ENCODE assay signal across 13 cellular contexts in genomic region chr6:72464791-72465691, GRCh38.
A peak's percentile ranks its signal among the peaks of the same experiment; 100 is the strongest.
DNase-seq lines count a peak whose midpoint lies in the region; ATAC-seq and TF ChIP-seq lines count a peak whose summit lies in the region.
"Had no signal": no experiment of that assay in that cellular context is flagged by ENCODE, and none has a peak within 500 bp of the region (broad histone marks: within the 10 kb centered on the region; RNA-seq: fewer than 3 reads in every experiment).

No MANE protein-coding gene starts in this region.

- H3K27ac Mint-ChIP-seq in endodermal cell: no peak overlapping the region
- H3K27ac Mint-ChIP-seq: CD4-positive, CD25-positive, alpha-beta regulatory T cell; natural killer cell treated with Interleukin-12 subunit alpha and Interleukin-12 subunit beta and Interleukin-15 and Interleukin-18, amount 100 ng/mL, for 72 hours had no signal

- no peak for ATAC-seq in GM21825 (IDR thresholded peaks at IDR 0.05; ENCODE audit: unreplicated experiment)
- ATAC-seq: natural killer cell treated with Interleukin-12 subunit alpha and Interleukin-12 subunit beta and Interleukin-15 and Interleukin-18, amount 100 ng/mL, for 72 hours had no signal

- TF ChIP-seq CTCF in endodermal cell (conservative IDR thresholded peaks at IDR 0.05): no peak
- TF ChIP-seq CTCF in GM10248 (IDR thresholded peaks at IDR 0.05; ENCODE audit: control extremely low read depth, extremely low read depth, low read depth, missing control alignments): no peak

- DNase-seq in DMS53 treated with DMSO at 0.1 percent for 48 hours (lab: John Stamatoyannopoulos, UW; ENCODE audit: unreplicated experiment): peak; percentile 6
- DNase-seq in NCI-H446 treated with DMSO at 0.1 percent for 48 hours (lab: John Stamatoyannopoulos, UW): peak; percentile 7
- DNase-seq in endodermal cell: peak; percentile 59
- peak; percentile 61 for DNase-seq in myocyte (ENCODE audit: low read depth)
- DNase-seq in GDM1 (lab: John Stamatoyannopoulos, UW): no peak
- DNase-seq in Karpas-422: no peak
- DNase-seq in GM10248 (ENCODE audit: extremely low spot score): no peak
- DNase-seq: CD4-positive, CD25-positive, alpha-beta regulatory T cell; dermis blood vessel endothelial cell; stimulated activated naive CD4-positive, alpha-beta T cell treated with Interleukin-2 at 50 U/mL for 16 hours had no signal

- H3K4me3 ChIP-seq in endodermal cell (ENCODE audit: low read length) (no peak overlapping the region), Karpas-422 (ENCODE audit: low read length) (no peak overlapping the region)

- no peaks in the 10 kb centered on the region for H3K27me3 Mint-ChIP-seq in endodermal cell (ENCODE audit: insufficient read depth)

- WGBS in endodermal cell (ENCODE audit: insufficient coverage in 1 of 2, insufficient read length in 1 of 2), 2 experiments: 85 to 88% methylated on average over 4 of the region's 4 CpGs

- peaks cover 3% of the 10 kb centered on the region for H3K36me3 Mint-ChIP-seq in endodermal cell (ENCODE audit: low read depth)
- H3K36me3 Mint-ChIP-seq: CD4-positive, CD25-positive, alpha-beta regulatory T cell; natural killer cell treated with Interleukin-12 subunit alpha and Interleukin-12 subunit beta and Interleukin-15 and Interleukin-18, amount 100 ng/mL, for 72 hours had no signal

- H3K9me3 Mint-ChIP-seq in endodermal cell: peaks cover 20% of the 10 kb centered on the region
- H3K9me3 Mint-ChIP-seq: natural killer cell treated with Interleukin-12 subunit alpha and Interleukin-12 subunit beta and Interleukin-15 and Interleukin-18, amount 100 ng/mL, for 72 hours had no signal

- no peaks in the 10 kb centered on the region for H3K79me2 ChIP-seq in Karpas-422 (ENCODE audit: low read length)

- H4K20me1 ChIP-seq in Karpas-422 (ENCODE audit: insufficient read depth, low read depth, low read length): no peaks in the 10 kb centered on the region

- H3K27me3 ChIP-seq in endodermal cell (ENCODE audit: control insufficient read depth, insufficient read depth, low read length, poor library complexity, severe bottlenecking) (no peaks in the 10 kb centered on the region), Karpas-422 (ENCODE audit: low read length) (no peaks in the 10 kb centered on the region)

- no peaks in the 10 kb centered on the region for H3K9me2 ChIP-seq in Karpas-422 (replicated peaks; ENCODE audit: insufficient read depth, low read length)

- no peak overlapping the region for H3K4me3 Mint-ChIP-seq in endodermal cell
- H3K4me3 Mint-ChIP-seq: CD4-positive, CD25-positive, alpha-beta regulatory T cell; natural killer cell treated with Interleukin-12 subunit alpha and Interleukin-12 subunit beta and Interleukin-15 and Interleukin-18, amount 100 ng/mL, for 72 hours had no signal

- CTCF ChIA-PET in GM10248 (lab: Yijun Ruan, JAX): interaction anchor here (1.2 kb wide), 1 partner anchor 13 kb away, joined by 3 read pairs; no protein-coding TSS in a partner anchor

- POLR2A ChIA-PET in GM10248 (lab: Yijun Ruan, JAX): no interaction called here

- H3K36me3 ChIP-seq in endodermal cell (ENCODE audit: control insufficient read depth, insufficient read depth, low read length): no peaks in the 10 kb centered on the region
- no peaks in the 10 kb centered on the region for H3K36me3 ChIP-seq in Karpas-422 (ENCODE audit: insufficient read depth, low read length)

- peaks cover 21% of the 10 kb centered on the region for H3K9me3 ChIP-seq in endodermal cell (ENCODE audit: control insufficient read depth, low read length)
- no peaks in the 10 kb centered on the region for H3K9me3 ChIP-seq in Karpas-422 (ENCODE audit: low read length)

- peaks cover 25% of the 10 kb centered on the region for H3K4me1 Mint-ChIP-seq in endodermal cell
- H3K4me1 Mint-ChIP-seq: CD4-positive, CD25-positive, alpha-beta regulatory T cell had no signal

- H3K9ac ChIP-seq in endodermal cell (ENCODE audit: extremely low read depth, low read length, poor library complexity, severe bottlenecking): no peak overlapping the region
- no peak overlapping the region for H3K9ac ChIP-seq in Karpas-422 (ENCODE audit: low read length)

- no peak overlapping the region for H2AFZ ChIP-seq in Karpas-422 (ENCODE audit: low read length)

- H3K4me2 ChIP-seq in Karpas-422 (ENCODE audit: low read depth, low read length, poor library complexity, severe bottlenecking): no peak overlapping the region

- no peak overlapping the region for H3K27ac ChIP-seq in endodermal cell (ENCODE audit: low read depth, low read length)
- no peak overlapping the region for H3K27ac ChIP-seq in Karpas-422 (ENCODE audit: low read length)
- H3K27ac ChIP-seq: VCaP had no signal

- H3K4me1 ChIP-seq in endodermal cell (ENCODE audit: control insufficient read depth, insufficient read depth, low read length) (peaks cover 6% of the 10 kb centered on the region), Karpas-422 (ENCODE audit: low read length) (no peaks in the 10 kb centered on the region)

Comparison
In these comparisons a context has a peak if more than half of its experiments do, and no peak if none do; other contexts are left out.
1. DNase-seq: peak in DMS53 treated with DMSO at 0.1 percent for 48 hours (single experiment), NCI-H446 treated with DMSO at 0.1 percent for 48 hours (single experiment), endodermal cell (single experiment) and myocyte (single experiment); none in GDM1 (single experiment), Karpas-422 (single experiment) and GM10248 (single experiment).